In genomic region chr4:47913858-47914218, GRCh38 we compare ENCODE assay signal across 8 cellular contexts. TPM values are rescaled to one million over a fixed set of nuclear protein-coding genes. Genes with fewer than 3 reads are reported as not detected.
DNase-seq lines count a peak whose midpoint lies in the region; ATAC-seq lines count a peak whose summit lies in the region.

No MANE protein-coding gene starts in this region.

- ATAC-seq in GM21737 (IDR thresholded peaks at IDR 0.05; ENCODE audit: unreplicated experiment): peak; percentile 19
- peak; percentile 23 for ATAC-seq in stimulated activated naive B cell treated with anti-CD40 and anti-IgM and Interleukin-4, amounts not matched to agents 10 μg/mL and 1 μg/mL and 100 μg/mL, for 72 hours (replicated peaks)

- peak overlapping the region; percentile 83 for H3K27ac ChIP-seq in effector memory CD4-positive, alpha-beta T cell (ENCODE audit: insufficient read depth, low read length, poor library complexity, severe bottlenecking)

- no peaks in the 10 kb centered on the region for H3K27me3 ChIP-seq in effector memory CD4-positive, alpha-beta T cell (replicated peaks; ENCODE audit: control insufficient read depth, insufficient read depth, low read length, poor library complexity, severe bottlenecking)
- H3K27me3 ChIP-seq in mononuclear cell (ENCODE audit: insufficient read depth, low read length): no peaks in the 10 kb centered on the region

- H3K36me3 ChIP-seq in effector memory CD4-positive, alpha-beta T cell (ENCODE audit: control insufficient read depth, insufficient read depth, low read length): no peaks in the 10 kb centered on the region

- H3K27ac Mint-ChIP-seq in stimulated activated naive B cell treated with anti-CD40 and anti-IgM and Interleukin-4, amounts not matched to agents 10 μg/mL and 1 μg/mL and 100 μg/mL, for 72 hours: peak overlapping the region; percentile 66

- peaks cover 20 to 22% of the 10 kb centered on the region in 2 donors for H3K4me1 Mint-ChIP-seq in stimulated activated naive B cell treated with anti-CD40 and anti-IgM and Interleukin-4, amounts not matched to agents 10 μg/mL and 1 μg/mL and 100 μg/mL, for 72 hours

- peaks cover 16% of the 10 kb centered on the region for H3K4me1 ChIP-seq in effector memory CD4-positive, alpha-beta T cell (ENCODE audit: control insufficient read depth, insufficient read depth, low read length, poor library complexity, severe bottlenecking)
- H3K4me1 ChIP-seq in mononuclear cell (ENCODE audit: insufficient read depth, low read length): peaks cover 21% of the 10 kb centered on the region

- peaks cover 6 to 7% of the 10 kb centered on the region in 2 donors for H3K9me3 Mint-ChIP-seq in stimulated activated naive B cell treated with anti-CD40 and anti-IgM and Interleukin-4, amounts not matched to agents 10 μg/mL and 1 μg/mL and 100 μg/mL, for 72 hours

- peaks cover 8 to 27% of the 10 kb centered on the region in 2 donors for H3K36me3 Mint-ChIP-seq in stimulated activated naive B cell treated with anti-CD40 and anti-IgM and Interleukin-4, amounts not matched to agents 10 μg/mL and 1 μg/mL and 100 μg/mL, for 72 hours

- DNase-seq in Jurkat, Clone E6-1 (ENCODE audit: low read depth, low spot score): no peak
- peak; percentile 28 to 40 for DNase-seq in activated CD4-positive, alpha-beta T cell treated with anti-CD3 and anti-CD28 coated beads, Interleukin-2, amount 50 U/mL, for 4 hours
- DNase-seq in effector memory CD4-positive, alpha-beta T cell: peak; percentile 2 to 11 (median 5)
- DNase-seq in stimulated activated naive B cell treated with anti-CD40 and anti-IgM and Interleukin-4, amounts not matched to agents 10 μg/mL and 1 μg/mL and 100 μg/mL, for 72 hours: no peak
- DNase-seq in NCI-H446 treated with DMSO at 0.1 percent for 48 hours (lab: John Stamatoyannopoulos, UW): no peak

- peak overlapping the region; percentile 71 for H3K4me3 ChIP-seq in GM08714 (ENCODE audit: low read length)
- peak overlapping the region; percentile 87 for H3K4me3 ChIP-seq in Jurkat, Clone E6-1 (ENCODE audit: low read length)
- peak overlapping the region; percentile 99 for H3K4me3 ChIP-seq in effector memory CD4-positive, alpha-beta T cell (ENCODE audit: insufficient read depth, low read depth, low read length, poor library complexity, severe bottlenecking)
- H3K4me3 ChIP-seq in mononuclear cell (ENCODE audit: low read length): peak overlapping the region; percentile 99

- peaks cover 0 to 6% of the 10 kb centered on the region in 2 donors for H3K27me3 Mint-ChIP-seq in stimulated activated naive B cell treated with anti-CD40 and anti-IgM and Interleukin-4, amounts not matched to agents 10 μg/mL and 1 μg/mL and 100 μg/mL, for 72 hours

- peak overlapping the region; percentile 90 to 91 for H3K4me3 Mint-ChIP-seq in stimulated activated naive B cell treated with anti-CD40 and anti-IgM and Interleukin-4, amounts not matched to agents 10 μg/mL and 1 μg/mL and 100 μg/mL, for 72 hours

- H3K9me3 ChIP-seq in effector memory CD4-positive, alpha-beta T cell (ENCODE audit: control insufficient read depth, low read length): no peaks in the 10 kb centered on the region
- H3K9me3 ChIP-seq in mononuclear cell (ENCODE audit: low read depth, low read length): no peaks in the 10 kb centered on the region

RNA-seq across cellular contexts. Expression of gene NFXL1, which starts 0.5 kb away (rescaled TPM):
- 7.9 TPM for polyA plus RNA-seq in Jurkat, Clone E6-1 (2012; ENCODE audit: insufficient read depth, insufficient read length)
- 6.8 TPM for total RNA-seq in mononuclear cell

Comparison
In these comparisons a context has a peak if more than half of its experiments do, and no peak if none do; other contexts are left out.
1. DNase-seq: peak in activated CD4-positive, alpha-beta T cell treated with anti-CD3 and anti-CD28 coated beads, Interleukin-2, amount 50 U/mL, for 4 hours (2 of 2) and effector memory CD4-positive, alpha-beta T cell (3 of 3); none in Jurkat, Clone E6-1 (single experiment), stimulated activated naive B cell treated with anti-CD40 and anti-IgM and Interleukin-4, amounts not matched to agents 10 μg/mL and 1 μg/mL and 100 μg/mL, for 72 hours (single experiment) and NCI-H446 treated with DMSO at 0.1 percent for 48 hours (single experiment).
2. Peak in every context shown above with its lines, with median percentiles within 50 percentile points of each other: H3K4me3 ChIP-seq.